In genomic region chr1:97814804-97815203, GRCh38 we compare ENCODE assay signal across 1 cellular context.
TF ChIP-seq lines count a peak whose summit lies in the region.

No MANE protein-coding gene starts in this region.

TF ChIP-seq in WTC11, 78 proteins besides CTCF, POLR2A, EP300 and RAD21 (continued from another document):
- TF ChIP-seq, protein P1, sequence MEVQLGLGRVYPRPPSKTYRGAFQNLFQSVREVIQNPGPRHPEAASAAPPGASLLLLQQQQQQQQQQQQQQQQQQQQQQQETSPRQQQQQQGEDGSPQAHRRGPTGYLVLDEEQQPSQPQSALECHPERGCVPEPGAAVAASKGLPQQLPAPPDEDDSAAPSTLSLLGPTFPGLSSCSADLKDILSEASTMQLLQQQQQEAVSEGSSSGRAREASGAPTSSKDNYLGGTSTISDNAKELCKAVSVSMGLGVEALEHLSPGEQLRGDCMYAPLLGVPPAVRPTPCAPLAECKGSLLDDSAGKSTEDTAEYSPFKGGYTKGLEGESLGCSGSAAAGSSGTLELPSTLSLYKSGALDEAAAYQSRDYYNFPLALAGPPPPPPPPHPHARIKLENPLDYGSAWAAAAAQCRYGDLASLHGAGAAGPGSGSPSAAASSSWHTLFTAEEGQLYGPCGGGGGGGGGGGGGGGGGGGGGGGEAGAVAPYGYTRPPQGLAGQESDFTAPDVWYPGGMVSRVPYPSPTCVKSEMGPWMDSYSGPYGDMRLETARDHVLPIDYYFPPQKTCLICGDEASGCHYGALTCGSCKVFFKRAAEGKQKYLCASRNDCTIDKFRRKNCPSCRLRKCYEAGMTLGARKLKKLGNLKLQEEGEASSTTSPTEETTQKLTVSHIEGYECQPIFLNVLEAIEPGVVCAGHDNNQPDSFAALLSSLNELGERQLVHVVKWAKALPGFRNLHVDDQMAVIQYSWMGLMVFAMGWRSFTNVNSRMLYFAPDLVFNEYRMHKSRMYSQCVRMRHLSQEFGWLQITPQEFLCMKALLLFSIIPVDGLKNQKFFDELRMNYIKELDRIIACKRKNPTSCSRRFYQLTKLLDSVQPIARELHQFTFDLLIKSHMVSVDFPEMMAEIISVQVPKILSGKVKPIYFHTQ (CRISPR knock-in tag; IDR thresholded peaks at IDR 0.05): no peak
- TF ChIP-seq EMX1 (CRISPR knock-in tag; IDR thresholded peaks at IDR 0.05) (no peak), ZNF512 (CRISPR knock-in tag; IDR thresholded peaks at IDR 0.05; ENCODE audit: borderline replicate concordance) (0 out of 2 replicates have a peak, but pooled peaks have one; percentile 53)
